Comparison of ENCODE assay signal across 9 cellular contexts in the genomic region with DNA sequence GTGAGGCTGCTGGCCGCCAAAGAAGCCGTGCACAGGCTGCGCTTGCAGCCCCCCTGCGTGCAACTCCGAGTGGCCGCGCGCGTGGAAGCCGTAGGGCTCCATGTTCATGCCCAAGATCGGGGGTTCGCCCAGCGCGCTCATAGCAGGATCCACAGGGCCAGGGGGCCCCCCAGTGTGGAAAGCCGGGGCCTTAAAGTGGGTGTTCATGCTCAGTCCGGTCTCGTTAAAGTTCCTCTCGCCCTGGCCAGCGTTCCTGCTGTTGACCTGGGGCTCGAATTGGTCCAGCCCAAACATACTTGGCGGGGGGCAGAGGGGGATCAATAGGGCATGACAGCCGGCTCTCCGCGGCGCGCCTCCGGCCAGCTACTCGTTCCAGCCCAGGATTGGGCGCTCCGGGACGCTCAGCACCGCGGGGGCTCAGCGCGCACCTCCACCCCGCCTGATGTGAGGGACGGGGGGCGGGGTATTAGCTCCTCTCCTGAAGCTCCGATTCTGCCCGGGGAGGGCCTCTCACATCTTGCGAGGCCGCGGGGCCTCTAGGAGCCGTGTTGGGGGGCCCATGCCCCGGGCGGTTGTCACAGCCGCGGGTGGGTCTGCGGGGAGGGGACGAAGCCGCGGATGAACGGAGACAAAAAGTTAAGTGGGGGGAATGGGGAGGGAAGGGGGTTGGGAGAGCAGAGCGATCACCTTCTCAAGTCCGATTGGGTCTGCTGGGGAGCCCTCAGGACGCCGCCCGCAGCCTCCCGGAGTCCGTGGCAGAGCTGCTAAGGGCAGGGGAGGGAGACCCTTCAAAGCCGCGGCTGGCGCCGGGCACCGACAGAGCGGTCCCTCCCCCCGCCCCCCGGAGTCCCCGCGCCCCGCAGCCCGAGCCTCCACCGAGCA. TPM values are rescaled to one million over a fixed set of nuclear protein-coding genes. Genes with fewer than 3 reads are reported as not detected.
DNase-seq lines count a peak whose midpoint lies in the region; ATAC-seq lines count a peak whose summit lies in the region.
"Had no signal": no experiment of that assay in that cellular context is flagged by ENCODE, and none has a peak within 500 bp of the region (broad histone marks: within the 10 kb centered on the region; RNA-seq: fewer than 3 reads in every experiment).

No MANE protein-coding gene starts in this region.

- peak overlapping the region; percentile 76 for H3K4me3 ChIP-seq in H7 (ENCODE audit: insufficient read depth, low read depth, low read length)
- peak overlapping the region; percentile 77 to 89 (median 86) for H3K4me3 ChIP-seq in skeletal muscle tissue (ENCODE audit: low read length in 3 of 3)

- H3K27me3 ChIP-seq in H7 (ENCODE audit: control insufficient read depth, insufficient read depth, low read length), result peaks cover 83% of the 10 kb centered on the region
- peaks cover 0 to 3% (median 0%) of the 10 kb centered on the region in 3 donors for H3K27me3 ChIP-seq in skeletal muscle tissue (ENCODE audit: control insufficient read depth in 3 of 3, insufficient read depth in 3 of 3, low read length in 3 of 3)

- peak overlapping the region; percentile 15 for H3K4me3 Mint-ChIP-seq in activated naive CD4-positive, alpha-beta T cell treated with anti-CD3 and anti-CD28 coated beads, Interleukin-2, amount 50 U/mL, for 24 hours

- peaks cover 9% of the 10 kb centered on the region for H3K27me3 Mint-ChIP-seq in activated naive CD4-positive, alpha-beta T cell treated with anti-CD3 and anti-CD28 coated beads, Interleukin-2, amount 50 U/mL, for 24 hours

- no peak for ATAC-seq in GM21825 (IDR thresholded peaks at IDR 0.05; ENCODE audit: unreplicated experiment)
- ATAC-seq in HG02840 (IDR thresholded peaks at IDR 0.05; ENCODE audit: low FRiP score, unreplicated experiment), result no peak

- H3K4me1 Mint-ChIP-seq in activated naive CD4-positive, alpha-beta T cell treated with anti-CD3 and anti-CD28 coated beads, Interleukin-2, amount 50 U/mL, for 24 hours, result peaks cover 14% of the 10 kb centered on the region

- no peaks in the 10 kb centered on the region for H3K9me3 Mint-ChIP-seq in activated naive CD4-positive, alpha-beta T cell treated with anti-CD3 and anti-CD28 coated beads, Interleukin-2, amount 50 U/mL, for 24 hours
- H3K9me3 Mint-ChIP-seq: activated T-helper 1 cell treated with anti-CD3 and anti-CD28 coated beads, Interleukin-12 subunit alpha, Interleukin-12 subunit beta, Interleukin-2, Interleukin-4 antibody, amounts not matched to agents 30 ng/mL and 10 ng/mL and 1 ng/mL, durations not matched to agents 14 hours and 24 hours and 36 hours had no signal

- H3K36me3 Mint-ChIP-seq in activated naive CD4-positive, alpha-beta T cell treated with anti-CD3 and anti-CD28 coated beads, Interleukin-2, amount 50 U/mL, for 24 hours, result no peaks in the 10 kb centered on the region

- H3K27ac ChIP-seq in skeletal muscle tissue (ENCODE audit: low read depth, low read length), result peak overlapping the region; percentile 88

- H3K9ac ChIP-seq in skeletal muscle tissue (ENCODE audit: low read depth in 1 of 3, low read length in 3 of 3), result peak overlapping the region; percentile 74 to 95 (median 80)

- H3K36me3 ChIP-seq in H7 (replicated peaks; ENCODE audit: control insufficient read depth, insufficient read depth, low read length), result no peaks in the 10 kb centered on the region
- peaks cover 4 to 20% (median 7%) of the 10 kb centered on the region in 3 donors for H3K36me3 ChIP-seq in skeletal muscle tissue (ENCODE audit: control insufficient read depth in 3 of 3, insufficient read depth in 3 of 3, low read length in 3 of 3)

- no peak overlapping the region for H3K27ac Mint-ChIP-seq in activated naive CD4-positive, alpha-beta T cell treated with anti-CD3 and anti-CD28 coated beads, Interleukin-2, amount 50 U/mL, for 24 hours
- H3K27ac Mint-ChIP-seq: activated T-helper 1 cell treated with anti-CD3 and anti-CD28 coated beads, Interleukin-12 subunit alpha, Interleukin-12 subunit beta, Interleukin-2, Interleukin-4 antibody, amounts not matched to agents 30 ng/mL and 10 ng/mL and 1 ng/mL, durations not matched to agents 14 hours and 24 hours and 36 hours had no signal

- no peaks in the 10 kb centered on the region for H3K9me3 ChIP-seq in skeletal muscle tissue (ENCODE audit: control insufficient read depth in 3 of 3, low read length in 3 of 3)

- peaks cover 16 to 45% (median 41%) of the 10 kb centered on the region in 3 donors for H3K4me1 ChIP-seq in skeletal muscle tissue (ENCODE audit: control insufficient read depth in 3 of 3, insufficient read depth in 3 of 3, low read length in 3 of 3)

- DNase-seq in H7 (peak; percentile 87), hepatic stellate cell (ENCODE audit: low spot score) (peak; percentile 77), epidermal melanocyte (ENCODE audit: insufficient read length, low spot score) (no peak), HPDE6-E6E7 (ENCODE audit: extremely low spot score) (no peak)

RNA-seq across cellular contexts. Expression of gene MN1, which starts 1.1 kb away (rescaled TPM):
- total RNA-seq in H7 (2014; rRNA removed; shearing (Covaris generic)), result 22.1 and 26.4 TPM in 2 replicates
- total RNA-seq in skeletal muscle tissue, result 2.6 TPM

Comparison
In these comparisons a context has a peak if more than half of its experiments do, and no peak if none do; other contexts are left out.
1. DNase-seq: peak in H7 (single experiment) and hepatic stellate cell (single experiment); none in epidermal melanocyte (single experiment) and HPDE6-E6E7 (single experiment).